In the genomic region with DNA sequence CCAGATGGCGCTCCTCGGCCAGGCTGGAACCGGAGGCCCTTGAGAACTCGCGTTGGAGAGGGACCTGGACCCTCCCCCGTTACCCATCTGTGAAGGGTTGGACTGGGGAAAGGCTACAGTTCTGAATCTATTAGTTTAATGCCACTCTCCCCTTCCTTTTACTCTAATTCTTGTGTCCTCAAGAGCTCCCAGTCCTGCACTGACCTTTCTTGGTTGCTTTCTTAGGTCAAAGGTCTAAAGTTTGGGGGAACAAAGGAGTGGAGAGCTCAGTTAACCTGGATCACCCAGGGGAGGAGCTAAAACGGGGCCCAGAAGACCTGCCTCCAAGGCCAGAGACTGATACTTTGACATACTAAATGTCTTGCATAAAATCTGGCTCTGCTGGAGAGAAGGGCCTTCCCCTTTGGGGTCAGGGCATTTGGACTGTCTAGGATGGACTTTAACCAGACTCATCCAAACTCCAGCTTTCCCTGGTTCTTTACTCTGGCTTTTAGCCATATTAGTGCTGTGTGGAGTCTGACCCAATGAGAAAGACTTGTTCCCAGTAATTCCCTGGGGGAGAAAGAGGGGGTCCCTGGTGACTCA, we compare ENCODE assay signal across 1 cellular context.
TF ChIP-seq lines count a peak whose summit lies in the region.

No MANE protein-coding gene starts in this region.

TF ChIP-seq in H1, 55 proteins besides CTCF, POLR2A, EP300 and RAD21:
- TF ChIP-seq HDAC6 (IDR thresholded peaks at IDR 0.05; ENCODE audit: low read depth, low read length) (no peak), SUZ12 (IDR thresholded peaks at IDR 0.05; ENCODE audit: low read length) (no peak), GTF2F1 (IDR thresholded peaks at IDR 0.05; ENCODE audit: borderline replicate concordance, low read depth, low read length) (no peak), BCL11A (IDR thresholded peaks at IDR 0.05; ENCODE audit: low read depth in 2 of 2, low read length in 2 of 2) (no peak), RXRA (IDR thresholded peaks at IDR 0.05; ENCODE audit: insufficient read depth, low read depth, low read length) (no peak), FOSL1 (IDR thresholded peaks at IDR 0.05; ENCODE audit: insufficient read depth, low read depth, low read length) (no peak), TAF1 (IDR thresholded peaks at IDR 0.05; ENCODE audit: low read depth, low read length) (no peak), KDM1A (IDR thresholded peaks at IDR 0.05; ENCODE audit: borderline replicate concordance, low read length) (no peak), SP2 (IDR thresholded peaks at IDR 0.05; ENCODE audit: low read length) (no peak), CBX5 (IDR thresholded peaks at IDR 0.05; ENCODE audit: low read depth, low read length) (no peak), CTBP2 (IDR thresholded peaks at IDR 0.05; ENCODE audit: borderline replicate concordance, insufficient read depth, insufficient read length, low read length) (no peak)
- TF ChIP-seq, protein P1, sequence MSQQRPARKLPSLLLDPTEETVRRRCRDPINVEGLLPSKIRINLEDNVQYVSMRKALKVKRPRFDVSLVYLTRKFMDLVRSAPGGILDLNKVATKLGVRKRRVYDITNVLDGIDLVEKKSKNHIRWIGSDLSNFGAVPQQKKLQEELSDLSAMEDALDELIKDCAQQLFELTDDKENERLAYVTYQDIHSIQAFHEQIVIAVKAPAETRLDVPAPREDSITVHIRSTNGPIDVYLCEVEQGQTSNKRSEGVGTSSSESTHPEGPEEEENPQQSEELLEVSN (IDR thresholded peaks at IDR 0.05) = no peak
- TF ChIP-seq, protein P2, sequence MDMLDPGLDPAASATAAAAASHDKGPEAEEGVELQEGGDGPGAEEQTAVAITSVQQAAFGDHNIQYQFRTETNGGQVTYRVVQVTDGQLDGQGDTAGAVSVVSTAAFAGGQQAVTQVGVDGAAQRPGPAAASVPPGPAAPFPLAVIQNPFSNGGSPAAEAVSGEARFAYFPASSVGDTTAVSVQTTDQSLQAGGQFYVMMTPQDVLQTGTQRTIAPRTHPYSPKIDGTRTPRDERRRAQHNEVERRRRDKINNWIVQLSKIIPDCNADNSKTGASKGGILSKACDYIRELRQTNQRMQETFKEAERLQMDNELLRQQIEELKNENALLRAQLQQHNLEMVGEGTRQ (IDR thresholded peaks at IDR 0.05; ENCODE audit: low read length) = no peak
- TF ChIP-seq, protein P3, sequence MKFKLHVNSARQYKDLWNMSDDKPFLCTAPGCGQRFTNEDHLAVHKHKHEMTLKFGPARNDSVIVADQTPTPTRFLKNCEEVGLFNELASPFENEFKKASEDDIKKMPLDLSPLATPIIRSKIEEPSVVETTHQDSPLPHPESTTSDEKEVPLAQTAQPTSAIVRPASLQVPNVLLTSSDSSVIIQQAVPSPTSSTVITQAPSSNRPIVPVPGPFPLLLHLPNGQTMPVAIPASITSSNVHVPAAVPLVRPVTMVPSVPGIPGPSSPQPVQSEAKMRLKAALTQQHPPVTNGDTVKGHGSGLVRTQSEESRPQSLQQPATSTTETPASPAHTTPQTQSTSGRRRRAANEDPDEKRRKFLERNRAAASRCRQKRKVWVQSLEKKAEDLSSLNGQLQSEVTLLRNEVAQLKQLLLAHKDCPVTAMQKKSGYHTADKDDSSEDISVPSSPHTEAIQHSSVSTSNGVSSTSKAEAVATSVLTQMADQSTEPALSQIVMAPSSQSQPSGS (IDR thresholded peaks at IDR 0.05; ENCODE audit: low read length) = no peak
